8 cellular contexts compared by ENCODE assay signal in the genomic region with DNA sequence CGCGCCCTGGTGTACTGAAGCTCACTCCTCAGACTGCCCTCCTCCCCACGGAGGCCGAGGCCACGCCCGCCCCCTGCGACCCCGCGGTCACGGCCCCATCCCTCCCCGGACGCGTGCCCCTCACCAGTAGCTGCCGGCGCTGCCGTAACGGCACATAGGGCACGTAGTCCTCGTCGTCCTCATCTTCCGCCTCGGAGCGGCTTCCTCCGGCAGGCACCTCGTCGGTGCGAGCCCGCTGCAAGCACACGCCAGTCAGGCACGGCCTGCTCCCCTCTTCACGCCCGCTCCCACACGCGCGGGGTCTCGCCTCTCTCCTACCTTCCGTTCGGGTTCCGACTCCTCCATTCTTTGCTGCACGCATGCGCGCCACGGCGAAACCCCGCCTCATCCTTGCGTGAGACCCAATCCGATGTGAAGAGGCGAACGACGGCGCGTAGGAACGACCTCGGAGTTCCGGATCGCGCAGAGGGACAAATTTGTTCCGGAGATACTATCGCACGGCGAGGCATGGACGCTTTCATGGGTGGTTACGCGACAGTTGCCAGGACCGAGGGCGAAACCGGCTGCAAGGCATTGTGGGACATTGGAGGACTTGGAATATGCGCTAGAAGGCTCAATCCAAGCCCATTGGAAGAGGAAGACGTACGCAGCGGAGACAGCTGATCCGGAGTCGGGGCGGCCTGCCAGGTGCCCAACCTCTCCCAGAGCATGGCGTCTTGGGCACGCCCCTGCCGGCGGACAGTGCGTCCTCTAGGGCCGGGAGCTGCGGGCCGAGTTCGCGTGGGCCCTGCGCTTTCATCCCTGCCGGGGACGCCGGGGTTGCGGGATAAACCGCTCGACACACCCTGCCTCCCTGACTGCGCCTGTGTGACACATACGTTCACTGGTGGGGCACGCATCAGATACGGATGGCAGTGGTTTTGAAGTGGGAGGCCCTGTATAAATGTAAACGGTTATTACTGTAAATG. TPM values are rescaled to one million over a fixed set of nuclear protein-coding genes. Genes with fewer than 3 reads are reported as not detected.
DNase-seq lines count a peak whose midpoint lies in the region; ATAC-seq and TF ChIP-seq lines count a peak whose summit lies in the region.

Gene DDX41 (minus strand): TSS at position 361 of the 968 bp plus-strand sequence. CDS start 16 bp downstream, at position 345.

- WGBS in SK-N-SH (ENCODE audit: low lambda C conversion rate), result under 1% methylated on average over 68 of the region's 96 CpGs
- WGBS in gastroesophageal sphincter (ENCODE audit: low coverage in 1 of 2), 2 donors, result 0 to 4% methylated on average over 1 to 4 of the region's 96 CpGs

- no peak for TF ChIP-seq RAD21 in SK-N-SH (IDR thresholded peaks at IDR 0.05; ENCODE audit: low read length)

- TF ChIP-seq EP300 in SK-N-SH (IDR thresholded peaks at IDR 0.05; ENCODE audit: borderline replicate concordance in 1 of 2, low read depth in 1 of 2, low read length in 1 of 2), result no peak; a peak in 2 of 4 replicates
- TF ChIP-seq EP300 in gastroesophageal sphincter (IDR thresholded peaks at IDR 0.05), result no peak

- H3K79me2 ChIP-seq in SK-N-SH (ENCODE audit: insufficient read depth), result peaks cover 40% of the 10 kb centered on the region

- CTCF ChIA-PET in SK-N-SH (lab: Yijun Ruan, JAX), result interaction anchor here (0.8 to 8.8 kb wide), 5 partner anchors 9 to 207 kb away, joined by 3 to 80 read pairs (median 4); no protein-coding TSS in a partner anchor

- TF ChIP-seq POLR2A in gastroesophageal sphincter (IDR thresholded peaks at IDR 0.05), result peak in 1 of 2 donors; percentile 6

- H3K27ac ChIP-seq in SK-N-SH (ENCODE audit: low read depth in 2 of 2, low read length in 1 of 2) (peak within 1 kb of the TSS; percentile 72 to 91), gastroesophageal sphincter (peak within 1 kb of the TSS; percentile 69 to 90 (median 86)), neutrophil (peak within 1 kb of the TSS; percentile 86), substantia nigra (ENCODE audit: low read depth, low read length, poor library complexity, severe bottlenecking) (peak within 1 kb of the TSS; percentile 85)

- H4K20me1 ChIP-seq in SK-N-SH (ENCODE audit: insufficient read depth), result no peaks in the 10 kb centered on the region

- TF ChIP-seq CTCF in GM06990 (IDR thresholded peaks at IDR 0.05; ENCODE audit: insufficient read depth, low read length, poor library complexity, severe bottlenecking) (no peak), HFF-Myc (IDR thresholded peaks at IDR 0.05; ENCODE audit: low read depth, low read length, missing control alignments) (no peak), SK-N-SH (IDR thresholded peaks at IDR 0.05) (0 out of 2 replicates have a peak, but pooled peaks have one; percentile 20), gastroesophageal sphincter (IDR thresholded peaks at IDR 0.05) (peak in 3 of 4 experiments; percentile 20 to 40 (median 25)), neutrophil (IDR thresholded peaks at IDR 0.05) (peak; percentile 27)

- peak; percentile 96 for ATAC-seq in gastroesophageal sphincter

- peaks cover 10% of the 10 kb centered on the region for H3F3A ChIP-seq in SK-N-SH (replicated peaks; ENCODE audit: insufficient read depth)

- H3K27me3 ChIP-seq in GM06990 (replicated peaks; ENCODE audit: control insufficient read depth, insufficient read depth, low read length) (no peaks in the 10 kb centered on the region), SK-N-SH (ENCODE audit: insufficient read depth) (no peaks in the 10 kb centered on the region), gastroesophageal sphincter (no peaks in the 10 kb centered on the region), neutrophil (no peaks in the 10 kb centered on the region)

- H3K36me3 ChIP-seq in GM06990 (ENCODE audit: control insufficient read depth, insufficient read depth, low read length) (peaks cover 47% of the 10 kb centered on the region), SK-N-SH (replicated peaks in 1 of 2; ENCODE audit: control insufficient read depth in 1 of 2, insufficient read depth in 2 of 2, low read length in 1 of 2) (peaks cover 26 to 63% of the 10 kb centered on the region in 2 experiments), gastroesophageal sphincter (peaks cover 0 to 69% of the 10 kb centered on the region in 2 donors), neutrophil (peaks cover 59% of the 10 kb centered on the region)

- H3K9me3 ChIP-seq in SK-N-SH (no peaks in the 10 kb centered on the region), gastroesophageal sphincter (no peaks in the 10 kb centered on the region), neutrophil (no peaks in the 10 kb centered on the region)

- DNase-seq in GM06990 (ENCODE audit: extremely low read depth, insufficient read length) (peak; percentile 94), HFF-Myc (ENCODE audit: extremely low read depth, low read depth) (peak; percentile 98), NAMALWA (ENCODE audit: low spot score) (peak; percentile 98), SK-N-SH (peak; percentile 98), substantia nigra (lab: John Stamatoyannopoulos, UW) (peak; percentile 81 to 98 (median 96))
- peak; percentile 96 for DNase-seq in activated naive CD4-positive, alpha-beta T cell treated with anti-CD3 and anti-CD28 coated beads, Interleukin-2, amount 50 U/mL, for 16 hours

- POLR2A ChIA-PET in SK-N-SH (lab: Yijun Ruan, JAX), result interaction anchor here (1.6 to 2.2 kb wide), 2 partner anchors 20 to 21 kb away, joined by 4 to 7 read pairs; partner anchors contain the start of gene PDLIM7

- H3K4me1 ChIP-seq in SK-N-SH (ENCODE audit: control insufficient read depth in 1 of 2, insufficient read depth in 2 of 2, low read depth in 1 of 2, low read length in 1 of 2) (peaks cover 6 to 15% of the 10 kb centered on the region in 2 experiments; a peak in 2 of 4 replicates), gastroesophageal sphincter (peaks cover 0 to 43% (median 13%) of the 10 kb centered on the region in 3 donors), neutrophil (ENCODE audit: control insufficient read depth in 1 of 2, insufficient read depth in 1 of 2, low read depth in 1 of 2, low read length in 1 of 2) (peaks cover 25 to 26% of the 10 kb centered on the region in 2 experiments)

- H3K4me2 ChIP-seq in SK-N-SH, result peak within 1 kb of the TSS; percentile 98

- H3K4me3 ChIP-seq in GM06990 (replicated peaks; ENCODE audit: low read depth, low read length) (peak within 1 kb of the TSS; percentile 99), HFF-Myc (replicated peaks; ENCODE audit: low read depth, low read length) (peak within 1 kb of the TSS; percentile 98), SK-N-SH (ENCODE audit: low read depth in 2 of 2, low read length in 1 of 2) (peak within 1 kb of the TSS; percentile 79 to 99), gastroesophageal sphincter (peak within 1 kb of the TSS; percentile 48 to 91), neutrophil (ENCODE audit: low read depth in 1 of 2, low read length in 1 of 2) (peak within 1 kb of the TSS; percentile 89 to 91)

- H2AFZ ChIP-seq in SK-N-SH (ENCODE audit: low read depth), result no peak within 1 kb of the TSS

- H3K9ac ChIP-seq in SK-N-SH, result peak within 1 kb of the TSS; percentile 81

- no peaks in the 10 kb centered on the region for H3K9me2 ChIP-seq in SK-N-SH

TF ChIP-seq in SK-N-SH, 30 proteins besides CTCF, POLR2A, EP300 and RAD21 (continues in another document):
- TF ChIP-seq RCOR1 (IDR thresholded peaks at IDR 0.05; ENCODE audit: low read length), result peak; percentile 48; the same call in 1 of the 2 replicates
- TF ChIP-seq, protein P1, sequence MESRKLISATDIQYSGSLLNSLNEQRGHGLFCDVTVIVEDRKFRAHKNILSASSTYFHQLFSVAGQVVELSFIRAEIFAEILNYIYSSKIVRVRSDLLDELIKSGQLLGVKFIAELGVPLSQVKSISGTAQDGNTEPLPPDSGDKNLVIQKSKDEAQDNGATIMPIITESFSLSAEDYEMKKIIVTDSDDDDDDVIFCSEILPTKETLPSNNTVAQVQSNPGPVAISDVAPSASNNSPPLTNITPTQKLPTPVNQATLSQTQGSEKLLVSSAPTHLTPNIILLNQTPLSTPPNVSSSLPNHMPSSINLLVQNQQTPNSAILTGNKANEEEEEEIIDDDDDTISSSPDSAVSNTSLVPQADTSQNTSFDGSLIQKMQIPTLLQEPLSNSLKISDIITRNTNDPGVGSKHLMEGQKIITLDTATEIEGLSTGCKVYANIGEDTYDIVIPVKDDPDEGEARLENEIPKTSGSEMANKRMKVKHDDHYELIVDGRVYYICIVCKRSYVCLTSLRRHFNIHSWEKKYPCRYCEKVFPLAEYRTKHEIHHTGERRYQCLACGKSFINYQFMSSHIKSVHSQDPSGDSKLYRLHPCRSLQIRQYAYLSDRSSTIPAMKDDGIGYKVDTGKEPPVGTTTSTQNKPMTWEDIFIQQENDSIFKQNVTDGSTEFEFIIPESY (IDR thresholded peaks at IDR 0.05; ENCODE audit: borderline replicate concordance, low read depth), result peak; percentile 92
- TF ChIP-seq JUND (IDR thresholded peaks at IDR 0.05), result no peak
- peak; percentile 86 for TF ChIP-seq NRF1 (IDR thresholded peaks at IDR 0.05; ENCODE audit: low read depth, low read length)
- TF ChIP-seq YY1 (IDR thresholded peaks at IDR 0.05; ENCODE audit: low read depth), result peak; percentile 87
- TF ChIP-seq, protein P2, sequence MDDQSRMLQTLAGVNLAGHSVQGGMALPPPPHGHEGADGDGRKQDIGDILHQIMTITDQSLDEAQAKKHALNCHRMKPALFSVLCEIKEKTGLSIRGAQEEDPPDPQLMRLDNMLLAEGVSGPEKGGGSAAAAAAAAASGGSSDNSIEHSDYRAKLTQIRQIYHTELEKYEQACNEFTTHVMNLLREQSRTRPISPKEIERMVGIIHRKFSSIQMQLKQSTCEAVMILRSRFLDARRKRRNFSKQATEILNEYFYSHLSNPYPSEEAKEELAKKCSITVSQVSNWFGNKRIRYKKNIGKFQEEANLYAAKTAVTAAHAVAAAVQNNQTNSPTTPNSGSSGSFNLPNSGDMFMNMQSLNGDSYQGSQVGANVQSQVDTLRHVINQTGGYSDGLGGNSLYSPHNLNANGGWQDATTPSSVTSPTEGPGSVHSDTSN (IDR thresholded peaks at IDR 0.05), result peak; percentile 52; the same call in 1 of the 2 replicates
- peak; percentile 71 for TF ChIP-seq GABPA (IDR thresholded peaks at IDR 0.05; ENCODE audit: low read depth)
- no peak for TF ChIP-seq RXRA (IDR thresholded peaks at IDR 0.05; ENCODE audit: borderline replicate concordance, low read depth)
- peak; percentile 88 for TF ChIP-seq MAX (IDR thresholded peaks at IDR 0.05; ENCODE audit: low read depth)

RNA-seq across cellular contexts. Expression of gene DDX41, which starts in this region (rescaled TPM):
- polyA plus RNA-seq in SK-N-SH (2012; rRNA removed), result 158 and 176 TPM in 2 replicates
- polyA plus RNA-seq in SK-N-SH (2012; cell fraction: cytosol; rRNA removed), result 77.5 and 107 TPM in 2 replicates
- polyA plus RNA-seq in SK-N-SH (2012; cell fraction: nucleus; rRNA removed), result 306 and 385 TPM in 2 replicates
- total RNA-seq in gastroesophageal sphincter, result 10 to 100 TPM; 64.5 to 80.8 (median 68.5) TPM

Comparison
In these comparisons a context has a peak if more than half of its experiments do, and no peak if none do; other contexts are left out.
1. Peak in every context shown above with its lines: DNase-seq, ATAC-seq, H3K4me3 ChIP-seq and H3K27ac ChIP-seq.
2. CTCF ChIP-seq: peak in SK-N-SH (single experiment), gastroesophageal sphincter (3 of 4) and neutrophil (single experiment); none in GM06990 (single experiment) and HFF-Myc (single experiment).